In the genomic region with DNA sequence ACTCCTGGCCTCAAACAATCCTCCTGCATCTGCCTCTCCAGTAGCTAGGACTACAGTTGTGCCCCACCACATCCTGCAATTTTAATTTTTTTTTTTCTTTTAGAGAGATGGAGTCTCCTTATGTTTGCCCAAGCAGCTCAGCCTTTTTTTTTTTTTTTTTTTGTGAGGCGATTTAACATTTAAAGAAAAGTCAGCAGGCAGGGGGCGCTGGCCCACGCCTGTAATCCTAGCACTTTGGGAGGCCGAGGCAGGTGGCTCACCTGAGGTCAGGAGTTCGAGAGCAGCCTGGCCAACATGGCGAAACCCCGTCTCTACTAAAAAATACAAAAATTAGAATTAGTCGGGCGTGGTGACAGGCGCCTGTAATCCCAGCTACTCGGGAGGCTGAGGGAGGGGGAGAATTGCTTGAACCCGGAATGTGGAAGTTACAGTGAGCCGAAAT, we compare ENCODE assay signal across 8 cellular contexts. TPM values are rescaled to one million over a fixed set of nuclear protein-coding genes. Genes with fewer than 3 reads are reported as not detected.
DNase-seq lines count a peak whose midpoint lies in the region; FAIRE-seq and TF ChIP-seq lines count a peak whose summit lies in the region.
"Not testable (repeated sequence)": the region's sequence is repeated elsewhere in the genome, so short reads cannot be mapped to it uniquely, and the experiment has no call there.

No MANE protein-coding gene starts in this region.

- H2BK15ac ChIP-seq in H1 (ENCODE audit: low read length), result peak overlapping the region; percentile 81; the same call in 1 of the 2 replicates
- not testable (repeated sequence) for H2BK15ac ChIP-seq in mesenchymal stem cell (ENCODE audit: low read depth, poor library complexity, severe bottlenecking)

- not testable (repeated sequence) for TF ChIP-seq EP300 in H1 (IDR thresholded peaks at IDR 0.05; ENCODE audit: borderline replicate concordance in 1 of 2, low read depth in 2 of 2, low read length in 2 of 2)

- H3K27ac ChIP-seq in H1 (ENCODE audit: low read depth, low read length); mesenchymal stem cell (ENCODE audit: low read length, poor library complexity, severe bottlenecking): not testable (repeated sequence)

- TF ChIP-seq POLR2A in H1 (IDR thresholded peaks at IDR 0.05; ENCODE audit: control extremely low read depth in 1 of 2, low read depth in 2 of 2, low read length in 2 of 2), result not testable (repeated sequence)

- not testable (repeated sequence) for H3K9ac ChIP-seq in H1 (replicated peaks in 1 of 4; ENCODE audit: extremely low read depth in 1 of 4, low read depth in 3 of 4, low read length in 3 of 4); mesenchymal stem cell (ENCODE audit: low read length)

- H3K4me3 ChIP-seq in BJ (ENCODE audit: low read depth, low read length); H1 (ENCODE audit: extremely low read depth in 1 of 4, insufficient read depth in 2 of 4, low read depth in 3 of 4, low read length in 4 of 4); mesenchymal stem cell (ENCODE audit: insufficient read depth in 1 of 2, low read depth in 1 of 2, low read length in 2 of 2): not testable (repeated sequence)

- CTCF ChIA-PET in BJ (lab: Yijun Ruan, JAX), result interaction anchor here (0.7 to 8.9 kb wide), 29 partner anchors 8 to 532 kb away, joined by 3 to 152 read pairs (median 6); a partner anchor contains a TSS
- CTCF ChIA-PET in H1 (lab: Charles Lee; ENCODE audit: partially characterized antibody), result interaction anchor here (0.6 to 7.8 kb wide), 37 partner anchors 9 to 194 kb away, joined by 3 to 68 read pairs (median 4); a partner anchor contains a TSS

- H2AFZ ChIP-seq in H1 (ENCODE audit: low read length); mesenchymal stem cell (ENCODE audit: low read depth, low read length): not testable (repeated sequence)

- not testable (repeated sequence) for H3K36me3 ChIP-seq in BJ (ENCODE audit: control insufficient read depth, insufficient read depth, low read length); H1 (ENCODE audit: control insufficient read depth in 2 of 4, insufficient read depth in 4 of 4, low read length in 3 of 4); mesenchymal stem cell (ENCODE audit: control insufficient read depth in 1 of 2, insufficient read depth in 2 of 2, low read depth in 1 of 2, low read length in 2 of 2)

- POLR2A ChIA-PET in BJ (lab: Charles Lee), result interaction anchor here (0.6 kb wide), 2 partner anchors 24 to 171 kb away, joined by 4 to 7 read pairs; no protein-coding TSS in a partner anchor
- POLR2A ChIA-PET in H1 (lab: Charles Lee; ENCODE audit: partially characterized antibody), result interaction anchor here (1.3 to 1.4 kb wide), 2 partner anchors 131 to 165 kb away, joined by 4 to 13 read pairs; a partner anchor contains a TSS

- not testable (repeated sequence) for H4K5ac ChIP-seq in H1 (ENCODE audit: insufficient read length, low read depth, low read length)

- not testable (repeated sequence) for H4K8ac ChIP-seq in H1 (ENCODE audit: extremely low read depth, insufficient read depth, low read length); mesenchymal stem cell (ENCODE audit: low read length)

- not testable (repeated sequence) for H3K23ac ChIP-seq in H1 (ENCODE audit: insufficient read length); mesenchymal stem cell (ENCODE audit: low read length in 2 of 2)

- H3K23me2 ChIP-seq in H1 (ENCODE audit: low read depth, low read length), result not testable (repeated sequence)

- not testable (repeated sequence) for H3K4ac ChIP-seq in H1 (replicated peaks; ENCODE audit: insufficient read length, low read depth, low read length); mesenchymal stem cell (ENCODE audit: low read depth in 1 of 2, low read length in 2 of 2)

- H3K27me3 ChIP-seq in BJ (ENCODE audit: control insufficient read depth, insufficient read depth, low read length); H1 (replicated peaks in 1 of 4; ENCODE audit: control insufficient read depth in 3 of 4, extremely low read depth in 1 of 4, insufficient read depth in 3 of 4, low read length in 3 of 4); mesenchymal stem cell (ENCODE audit: control insufficient read depth in 1 of 2, insufficient read depth in 1 of 2, low read length in 2 of 2): not testable (repeated sequence)

- H2BK5ac ChIP-seq in H1 (ENCODE audit: low read depth, low read length); mesenchymal stem cell (ENCODE audit: low read depth, low read length, poor library complexity, severe bottlenecking): not testable (repeated sequence)

- not testable (repeated sequence) for H2BK120ac ChIP-seq in H1 (replicated peaks; ENCODE audit: low read depth, low read length); mesenchymal stem cell (ENCODE audit: low read depth, low read length)

- H4K91ac ChIP-seq in H1 (replicated peaks; ENCODE audit: insufficient read length, low read length); mesenchymal stem cell (ENCODE audit: low read length): not testable (repeated sequence)

- H3K4me1 ChIP-seq in H1 (replicated peaks in 1 of 4; ENCODE audit: control insufficient read depth in 3 of 4, insufficient read depth in 4 of 4, low read length in 3 of 4), result not testable (repeated sequence)
- H3K4me1 ChIP-seq in mesenchymal stem cell (ENCODE audit: control insufficient read depth, insufficient read depth, low read depth, low read length), result peaks cover 14% of the 10 kb centered on the region

- H3K4me2 ChIP-seq in H1 (ENCODE audit: insufficient read depth in 1 of 2, low read depth in 2 of 2, low read length in 2 of 2), result peak overlapping the region in 1 of 2 experiments; percentile 56; a peak in 1 of 4 replicates
- H3K4me2 ChIP-seq in mesenchymal stem cell (ENCODE audit: low read length, poor library complexity, severe bottlenecking), result not testable (repeated sequence)

- not testable (repeated sequence) for H2AK5ac ChIP-seq in H1 (ENCODE audit: low read depth, low read length); mesenchymal stem cell (ENCODE audit: low read length, severe bottlenecking)

- 71% methylated on average over 12 of the region's 13 CpGs; no CpG with 5 or more reads in 1 of the 2 experiments for WGBS in H1 (ENCODE audit: extremely low coverage in 1 of 2, insufficient coverage in 1 of 2, insufficient read length in 1 of 2, insufficient replicate concordance in 2 of 2, low coverage in 1 of 2, low lambda C conversion rate in 2 of 2, missing lambda C conversion rate in 1 of 2), 2 experiments
- WGBS in mesenchymal stem cell, result 54% methylated on average over 4 of the region's 13 CpGs

- not testable (repeated sequence) for H3K14ac ChIP-seq in H1 (ENCODE audit: insufficient read length); mesenchymal stem cell (ENCODE audit: low read length in 2 of 2)

- not testable (repeated sequence) for DNase-seq in BJ (ENCODE audit: low read depth); GM20000 (ENCODE audit: low spot score)
- DNase-seq in NCI-H345 (lab: John Stamatoyannopoulos, UW), result peak; percentile 16
- DNase-seq in UCSD-AML1 (lab: John Stamatoyannopoulos, UW; ENCODE audit: unreplicated experiment), result peak; percentile 46
- peak; percentile 82 for DNase-seq in activated effector memory CD4-positive, alpha-beta T cell treated with anti-CD3 and anti-CD28 coated beads, Interleukin-2, amount 50 U/mL, for 16 hours
- peak in 1 of 2 experiments; percentile 71 for DNase-seq in H1 (ENCODE audit: low read depth in 1 of 2, low spot score in 2 of 2)
- DNase-seq in mesenchymal stem cell, result peak; percentile 36
- DNase-seq in stimulated activated CD4-positive, alpha-beta T cell treated with anti-CD3 and anti-CD28 coated beads, Interleukin-4, amount 100 ng/mL, for 24 hours, result peak; percentile 49

- peak overlapping the region; percentile 80; the same call in 1 of the 2 replicates for H2BK12ac ChIP-seq in H1 (ENCODE audit: low read depth, low read length)
- not testable (repeated sequence) for H2BK12ac ChIP-seq in mesenchymal stem cell (ENCODE audit: low read length in 2 of 2)

- TF ChIP-seq CTCF in BJ (IDR thresholded peaks at IDR 0.05; ENCODE audit: insufficient read depth, low read depth, low read length), result peak; percentile 48
- peak; percentile 41 for TF ChIP-seq CTCF in GM20000 (IDR thresholded peaks at IDR 0.05; ENCODE audit: extremely low read depth, missing control alignments)
- peak; percentile 21 to 36 (median 31); a peak in 3 of 4 replicates for TF ChIP-seq CTCF in H1 (IDR thresholded peaks at IDR 0.05; ENCODE audit: control extremely low read depth in 1 of 3, insufficient read depth in 1 of 3, low read depth in 1 of 3, low read length in 3 of 3)

- H2BK20ac ChIP-seq in H1 (ENCODE audit: low read length), result not testable (repeated sequence)

- H3K56ac ChIP-seq in H1 (replicated peaks; ENCODE audit: insufficient read length, low read depth, low read length), result not testable (repeated sequence)

- not testable (repeated sequence) for H3K79me2 ChIP-seq in H1 (ENCODE audit: control insufficient read depth in 1 of 2, insufficient read depth in 2 of 2, low read length in 2 of 2)

- not testable (repeated sequence) for FAIRE-seq in H1 (lab: Jason Lieb, UNC)

- H3K79me1 ChIP-seq in H1 (ENCODE audit: low read depth, low read length); mesenchymal stem cell (replicated peaks; ENCODE audit: low read length, poor library complexity, severe bottlenecking): not testable (repeated sequence)

- H4K20me1 ChIP-seq in H1 (replicated peaks in 1 of 2; ENCODE audit: control insufficient read depth in 1 of 2, insufficient read depth in 2 of 2, low read length in 2 of 2), result not testable (repeated sequence)

- TF ChIP-seq RAD21 in H1 (IDR thresholded peaks at IDR 0.05 in 1 of 2, conservative IDR thresholded peaks at IDR 0.05 in 1 of 2; ENCODE audit: low read depth in 2 of 2, low read length in 2 of 2), result peak in 1 of 2 experiments; percentile 11; a peak in 1 of 4 replicates

- H3K9me3 ChIP-seq in H1 (ENCODE audit: insufficient read depth in 2 of 2, low read depth in 1 of 2, low read length in 1 of 2); mesenchymal stem cell (ENCODE audit: control insufficient read depth, low read length): not testable (repeated sequence)

- not testable (repeated sequence) for H3K18ac ChIP-seq in H1 (ENCODE audit: extremely low read depth, low read length); mesenchymal stem cell (ENCODE audit: low read depth in 1 of 2, low read length in 2 of 2)

RNA-seq across cellular contexts. Expression of a gene that starts 1.3 kb away (rescaled TPM):
- polyA plus RNA-seq in BJ (2011; rRNA removed) (22.6 and 31.6 TPM in 2 replicates), H1 (2011; rRNA removed) (22.4 and 23.6 TPM in 2 replicates)
- 6.5 and 6.6 TPM in 2 replicates for polyA minus RNA-seq in BJ (2011; rRNA and poly(A)+ RNA removed)
- total RNA-seq in H1 (2021; fragmentation: NEBNext Ultra II Directional; extraction: Animal tissue kit (Norgen Biotek cat#: 25700)), result 21.2 and 21.4 TPM in 2 replicates
- 38.7 TPM for polyA plus RNA-seq in H1 (2011; cell fraction: cytosol; rRNA removed)
- polyA plus RNA-seq in H1 (2011; cell fraction: nucleus; rRNA removed), result 30.4 TPM
- polyA plus RNA-seq in H1 (2012, experiment 1 of 2), result 20.6 to 32.3 TPM (median 27.0 TPM) in 4 replicates
- 17.8 TPM for polyA plus RNA-seq in H1 (2012, experiment 2 of 2)
- 9.6 TPM for polyA plus RNA-seq in H1 (2013, experiment 1 of 2)
- polyA plus RNA-seq in H1 (2013, experiment 2 of 2), result 8.0 TPM
- polyA minus RNA-seq in H1 (2011; rRNA and poly(A)+ RNA removed), result 9.7 and 10.2 TPM in 2 replicates
- polyA minus RNA-seq in H1 (2011; cell fraction: cytosol; rRNA and poly(A)+ RNA removed), result 10.0 TPM
- 7.3 TPM for polyA minus RNA-seq in H1 (2011; cell fraction: nucleus; rRNA and poly(A)+ RNA removed)
- polyA plus RNA-seq in mesenchymal stem cell (2013, experiment 1 of 2), result 6.6 TPM
- 7.8 TPM for polyA plus RNA-seq in mesenchymal stem cell (2013, experiment 2 of 2)
